21 cellular contexts compared by ENCODE assay signal in genomic region chr1:13778431-13778830, GRCh38.
A peak's percentile ranks its signal among the peaks of the same experiment; 100 is the strongest.
DNase-seq lines count a peak whose midpoint lies in the region; ATAC-seq and TF ChIP-seq lines count a peak whose summit lies in the region.
"Had no signal": no experiment of that assay in that cellular context is flagged by ENCODE, and none has a peak within 500 bp of the region (broad histone marks: within the 10 kb centered on the region; RNA-seq: fewer than 3 reads in every experiment).

No MANE protein-coding gene starts in this region.

- no peak for TF ChIP-seq POLR2A in gastrocnemius medialis (IDR thresholded peaks at IDR 0.05)

- H3K9me3 ChIP-seq in CD4-positive, alpha-beta T cell (ENCODE audit: control insufficient read depth, low read length), result no peaks in the 10 kb centered on the region
- no peaks in the 10 kb centered on the region for H3K9me3 ChIP-seq in CD8-positive, alpha-beta T cell (ENCODE audit: low read length)
- H3K9me3 ChIP-seq in T-helper 17 cell (ENCODE audit: control insufficient read depth, low read length, poor library complexity, severe bottlenecking), result no peaks in the 10 kb centered on the region
- no peaks in the 10 kb centered on the region for H3K9me3 ChIP-seq in gastrocnemius medialis
- H3K9me3 ChIP-seq: BE2C, Caco-2, SJCRH30 had no signal

- H3K27me3 ChIP-seq in CD4-positive, alpha-beta T cell (ENCODE audit: control insufficient read depth, insufficient read depth, low read length), result no peaks in the 10 kb centered on the region
- H3K27me3 ChIP-seq in CD8-positive, alpha-beta T cell (ENCODE audit: insufficient read depth, low read length), result no peaks in the 10 kb centered on the region
- H3K27me3 ChIP-seq in gastrocnemius medialis, result no peaks in the 10 kb centered on the region
- H3K27me3 ChIP-seq: BE2C, SJCRH30 had no signal

- no peak overlapping the region for H3K27ac ChIP-seq in CD4-positive, alpha-beta T cell (ENCODE audit: low read depth, low read length)
- H3K27ac ChIP-seq in CD8-positive, alpha-beta T cell (ENCODE audit: low read depth, low read length), result no peak overlapping the region
- no peak overlapping the region for H3K27ac ChIP-seq in gastrocnemius medialis
- H3K27ac ChIP-seq: KMS-11, SJCRH30 had no signal

- no peak overlapping the region for H3K4me3 ChIP-seq in CD8-positive, alpha-beta T cell (ENCODE audit: low read depth, low read length)
- H3K4me3 ChIP-seq in gastrocnemius medialis, result no peak overlapping the region
- H3K4me3 ChIP-seq: GM12878, SJCRH30 had no signal

- H3K27ac Mint-ChIP-seq in CD4-positive, alpha-beta T cell, result peak overlapping the region; percentile 65
- peak overlapping the region; percentile 23 for H3K27ac Mint-ChIP-seq in CD8-positive, alpha-beta T cell
- peak overlapping the region; percentile 92 for H3K27ac Mint-ChIP-seq in T-helper 17 cell
- H3K27ac Mint-ChIP-seq in osteocyte (ENCODE audit: unreplicated experiment), result peak overlapping the region; percentile 45
- H3K27ac Mint-ChIP-seq: H9 had no signal

- CTCF ChIA-PET in CD4-positive, alpha-beta T cell (lab: Charles Lee), result no interaction called here
- CTCF ChIA-PET in CD8-positive, alpha-beta T cell (lab: Charles Lee), result no interaction called here

- H3K4me1 ChIP-seq in CD8-positive, alpha-beta T cell (ENCODE audit: insufficient read depth, low read length), result no peaks in the 10 kb centered on the region
- peaks cover 7 to 9% of the 10 kb centered on the region in 2 donors for H3K4me1 ChIP-seq in gastrocnemius medialis
- H3K4me1 ChIP-seq: BE2C, Caco-2, SJCRH30 had no signal

- in situ Hi-C loops in gastrocnemius medialis (cut with MboI; ENCODE audit: low sequenced_read_pairs in 4 of 4), result no loop called here

- no peaks in the 10 kb centered on the region for H3K27me3 Mint-ChIP-seq in CD4-positive, alpha-beta T cell
- H3K27me3 Mint-ChIP-seq in CD8-positive, alpha-beta T cell (ENCODE audit: low read depth), result no peaks in the 10 kb centered on the region
- H3K27me3 Mint-ChIP-seq in T-helper 17 cell (no peaks in the 10 kb centered on the region), osteocyte (ENCODE audit: unreplicated experiment) (no peaks in the 10 kb centered on the region)

- H3K9me3 Mint-ChIP-seq in CD4-positive, alpha-beta T cell, result no peaks in the 10 kb centered on the region
- no peaks in the 10 kb centered on the region for H3K9me3 Mint-ChIP-seq in CD8-positive, alpha-beta T cell
- no peaks in the 10 kb centered on the region for H3K9me3 Mint-ChIP-seq in osteocyte (ENCODE audit: unreplicated experiment)
- H3K9me3 Mint-ChIP-seq: H9 had no signal

- H3K4me3 Mint-ChIP-seq in CD4-positive, alpha-beta T cell, result no peak overlapping the region
- H3K4me3 Mint-ChIP-seq in CD8-positive, alpha-beta T cell, result no peak overlapping the region
- peak overlapping the region; percentile 80 for H3K4me3 Mint-ChIP-seq in T-helper 17 cell
- H3K4me3 Mint-ChIP-seq in osteocyte (ENCODE audit: unreplicated experiment), result no peak overlapping the region
- H3K4me3 Mint-ChIP-seq: H9 had no signal

- no peak for TF ChIP-seq CTCF in CD4-positive, alpha-beta T cell (IDR thresholded peaks at IDR 0.05)
- TF ChIP-seq CTCF in CD8-positive, alpha-beta T cell (IDR thresholded peaks at IDR 0.05), result no peak
- no peak for TF ChIP-seq CTCF in osteocyte (IDR thresholded peaks at IDR 0.05)
- TF ChIP-seq CTCF in gastrocnemius medialis (IDR thresholded peaks at IDR 0.05 in 4 of 5, conservative IDR thresholded peaks at IDR 0.05 in 1 of 5), result no peak

- H3K36me3 Mint-ChIP-seq in CD4-positive, alpha-beta T cell (ENCODE audit: low read depth), result peaks cover 10% of the 10 kb centered on the region
- H3K36me3 Mint-ChIP-seq in CD8-positive, alpha-beta T cell, result peaks cover 10% of the 10 kb centered on the region
- peaks cover 8% of the 10 kb centered on the region for H3K36me3 Mint-ChIP-seq in T-helper 17 cell (ENCODE audit: low read depth)
- H3K36me3 Mint-ChIP-seq in osteocyte (ENCODE audit: unreplicated experiment), result peaks cover 48% of the 10 kb centered on the region

- POLR2A ChIA-PET in CD4-positive, alpha-beta T cell (lab: Charles Lee), result no interaction called here
- POLR2A ChIA-PET in CD8-positive, alpha-beta T cell (lab: Charles Lee), result no interaction called here

- DNase-seq in CD4-positive, alpha-beta T cell, result no peak
- no peak for DNase-seq in CD8-positive, alpha-beta T cell
- no peak for DNase-seq in T-helper 17 cell
- DNase-seq in osteocyte (ENCODE audit: extremely low spot score, unreplicated experiment), result no peak
- no peak for DNase-seq in gastrocnemius medialis
- DNase-seq in activated CD4-positive, alpha-beta T cell treated with anti-CD3 and anti-CD28 coated beads for 4 hours, result no peak
- no peak for DNase-seq in GM19240 (ENCODE audit: insufficient read length, low spot score)
- DNase-seq: BE2C, Caco-2, DND-41, H9, IMR-90, NCI-H1105, NCI-H146, NCI-H2029, NCI-H226, NCI-H510A treated with DMSO at 0.1 percent for 48 hours, NCI-H774, SJCRH30 had no signal

- no peak for ATAC-seq in CD4-positive, alpha-beta T cell (ENCODE audit: poor library complexity)
- ATAC-seq in CD8-positive, alpha-beta T cell, result no peak
- no peak for ATAC-seq in T-helper 17 cell
- ATAC-seq in gastrocnemius medialis, result no peak
- ATAC-seq: GM12878 had no signal

- H3K4me1 Mint-ChIP-seq in CD4-positive, alpha-beta T cell (ENCODE audit: low read depth), result peaks cover 64% of the 10 kb centered on the region
- H3K4me1 Mint-ChIP-seq in CD8-positive, alpha-beta T cell (ENCODE audit: low read depth), result peaks cover 32% of the 10 kb centered on the region
- H3K4me1 Mint-ChIP-seq in T-helper 17 cell (peaks cover 31% of the 10 kb centered on the region), osteocyte (ENCODE audit: unreplicated experiment) (peaks cover 39% of the 10 kb centered on the region)

- intact Hi-C loops in CD4-positive, alpha-beta T cell (cut with DNase I, micrococcal nuclease), result no loop called here
- intact Hi-C loops in CD8-positive, alpha-beta T cell (cut with DNase I, micrococcal nuclease), result no loop called here
- intact Hi-C loops in gastrocnemius medialis (cut with DNase I; ENCODE audit: low total_unique reads), result no loop called here

- H3K36me3 ChIP-seq in CD8-positive, alpha-beta T cell (ENCODE audit: insufficient read depth, low read length), result peaks cover 57% of the 10 kb centered on the region
- H3K36me3 ChIP-seq in gastrocnemius medialis, result peaks cover 0 to 77% of the 10 kb centered on the region in 2 donors

Comparison
In these comparisons a context has a peak if more than half of its experiments do, and no peak if none do; other contexts are left out.
1. H3K27ac Mint-ChIP-seq: peak in every context shown above with its lines; median percentile 92 in T-helper 17 cell; 65 in CD4-positive, alpha-beta T cell; 45 in osteocyte; 23 in CD8-positive, alpha-beta T cell.